ENCODE assay signal across 30 cellular contexts in genomic region chr9:130311019-130311773, GRCh38. TPM values are rescaled to one million over a fixed set of nuclear protein-coding genes. Genes with fewer than 3 reads are reported as not detected.
"Had no signal": no experiment of that assay in that cellular context is flagged by ENCODE, and none has a peak within 500 bp of the region (broad histone marks: within the 10 kb centered on the region; RNA-seq: fewer than 3 reads in every experiment).

No MANE protein-coding gene starts in this region.

- H3K36me3 ChIP-seq: adrenal gland, gastrocnemius medialis, stomach, suprapubic skin, tibial artery, upper lobe of right lung had no signal

- H3K4me3 ChIP-seq: adrenal gland, body of pancreas, coronary artery, dorsolateral prefrontal cortex, gastrocnemius medialis, stomach, suprapubic skin, tibial artery, upper lobe of right lung had no signal

- H3K4me1 ChIP-seq: adrenal gland, body of pancreas, gastrocnemius medialis, tibial artery, upper lobe of right lung had no signal

- H3K9me3 ChIP-seq: adrenal gland, body of pancreas, gastrocnemius medialis, stomach, suprapubic skin, tibial artery, upper lobe of right lung had no signal

- H3K27me3 ChIP-seq: adrenal gland, body of pancreas, dorsolateral prefrontal cortex, upper lobe of right lung had no signal

- H3K27ac ChIP-seq: adrenal gland, body of pancreas, coronary artery, dorsolateral prefrontal cortex, stomach, suprapubic skin, tibial artery, upper lobe of right lung had no signal

- DNase-seq: activated B cell treated with CpG ODN at 0.5 μM for 24 hours; activated CD4-positive, alpha-beta T cell treated with anti-CD3 and anti-CD28 coated beads for 36 hours; activated CD4-positive, alpha-beta T cell treated with anti-CD3 and anti-CD28 coated beads, Interleukin-2, amount 50 U/mL, for 48 hours; activated CD8-positive, alpha-beta memory T cell treated with anti-CD3 and anti-CD28 coated beads for 24 hours; activated effector memory CD4-positive, alpha-beta T cell treated with anti-CD3 and anti-CD28 coated beads, Interleukin-2, amount 50 U/mL, for 16 hours; activated naive CD4-positive, alpha-beta T cell treated with anti-CD3 and anti-CD28 coated beads for 36 hours; activated naive CD8-positive, alpha-beta T cell treated with anti-CD3 and anti-CD28 coated beads for 36 hours; adrenal gland; body of pancreas; cerebellar nuclear complex; effector memory CD4-positive, alpha-beta T cell; erythroblast; gastrocnemius medialis; glutamatergic neuron; left cardiac atrium; naive thymus-derived CD4-positive, alpha-beta T cell; occipital lobe; small intestine; stimulated activated CD4-positive, alpha-beta T cell treated with anti-CD3 and anti-CD28 coated beads, Interleukin-4, amount 100 ng/mL, for 4 hours; stimulated activated CD8-positive, alpha-beta memory T cell treated with anti-CD3 and anti-CD28 coated beads, Interleukin-4, amount 100 ng/mL, for 48 hours; stimulated activated naive B cell treated with anti-CD40 and anti-IgM and Interleukin-4, amounts not matched to agents 10 μg/mL and 1 μg/mL and 100 μg/mL, for 72 hours; stomach; T-helper 2 cell; tibial artery; upper lobe of right lung had no signal

RNA-seq across cellular contexts. Expression of gene HMCN2, which starts 45.6 kb away (rescaled TPM):
- total RNA-seq: activated B cell treated with CpG ODN at 0.5 μM for 24 hours; activated naive CD4-positive, alpha-beta T cell treated with anti-CD3 and anti-CD28 coated beads for 36 hours; activated naive CD8-positive, alpha-beta T cell treated with anti-CD3 and anti-CD28 coated beads for 36 hours; activated T-helper 1 cell treated with anti-CD3 and anti-CD28 coated beads, Interleukin-12 subunit alpha, Interleukin-12 subunit beta, Interleukin-2, Interleukin-4 antibody, amounts not matched to agents 30 ng/mL and 10 ng/mL and 1 ng/mL, durations not matched to agents 14 hours and 24 hours and 36 hours; naive thymus-derived CD4-positive, alpha-beta T cell; neural crest cell; occipital lobe had no signal
- polyA plus RNA-seq: naive thymus-derived CD4-positive, alpha-beta T cell had no signal
